15 cellular contexts compared by ENCODE assay signal in genomic region chr14:74786916-74787315, GRCh38.
"Had no signal": no experiment of that assay in that cellular context is flagged by ENCODE, and none has a peak within 500 bp of the region (broad histone marks: within the 10 kb centered on the region; RNA-seq: fewer than 3 reads in every experiment).

No MANE protein-coding gene starts in this region.

- H3K27me3 Mint-ChIP-seq: activated CD4-positive, alpha-beta T cell treated with anti-CD3 and anti-CD28 coated beads, Interleukin-2, amount 10 ng/mL, durations not matched to agents 24 days and 14 days had no signal

- DNase-seq: activated CD4-positive, alpha-beta T cell treated with anti-CD3 and anti-CD28 coated beads, Interleukin-2, amount 10 ng/mL, durations not matched to agents 24 days and 14 days; activated T-cell treated with anti-CD3 and anti-CD28 coated beads for 4 hours; caudate nucleus; cortex of kidney; effector CD8-positive, alpha-beta T cell; hypothalamus; right cardiac atrium; T-helper 9 cell; thyroid gland; WERI-Rb-1 had no signal

- H3K4me2 ChIP-seq: smooth muscle cell had no signal

- H3K4me3 Mint-ChIP-seq: activated CD4-positive, alpha-beta T cell treated with anti-CD3 and anti-CD28 coated beads, Interleukin-2, amount 10 ng/mL, durations not matched to agents 24 days and 14 days; mesothelial cell of epicardium; stimulated activated effector memory CD8-positive, alpha-beta T cell treated with anti-CD3 and anti-CD28 coated beads, Interleukin-12 subunit alpha, Interleukin-12 subunit beta, amount 100 ng/mL, for 72 hours had no signal

- H3K4me3 ChIP-seq: ascending aorta, smooth muscle cell, thyroid gland had no signal

- H3K27ac Mint-ChIP-seq: activated CD4-positive, alpha-beta T cell treated with anti-CD3 and anti-CD28 coated beads, Interleukin-2, amount 10 ng/mL, durations not matched to agents 24 days and 14 days; mesothelial cell of epicardium; stimulated activated effector memory CD8-positive, alpha-beta T cell treated with anti-CD3 and anti-CD28 coated beads, Interleukin-12 subunit alpha, Interleukin-12 subunit beta, amount 100 ng/mL, for 72 hours had no signal

- H3K9me3 Mint-ChIP-seq: activated CD4-positive, alpha-beta T cell treated with anti-CD3 and anti-CD28 coated beads, Interleukin-2, amount 10 ng/mL, durations not matched to agents 24 days and 14 days; activated naive CD4-positive, alpha-beta T cell treated with anti-CD3 and anti-CD28 coated beads, Interleukin-2, amount 50 U/mL, for 72 hours; stimulated activated effector memory CD8-positive, alpha-beta T cell treated with anti-CD3 and anti-CD28 coated beads, Interleukin-12 subunit alpha, Interleukin-12 subunit beta, amount 100 ng/mL, for 72 hours had no signal

- H3K27ac ChIP-seq: ascending aorta, thyroid gland, WERI-Rb-1 had no signal

- ATAC-seq: activated naive CD4-positive, alpha-beta T cell treated with anti-CD3 and anti-CD28 coated beads, Interleukin-2, amount 50 U/mL, for 72 hours; right cardiac atrium; stimulated activated effector memory CD8-positive, alpha-beta T cell treated with anti-CD3 and anti-CD28 coated beads, Interleukin-12 subunit alpha, Interleukin-12 subunit beta, amount 100 ng/mL, for 72 hours had no signal

- H3K4me1 ChIP-seq: ascending aorta, thyroid gland had no signal

- H3K4me1 Mint-ChIP-seq: mesothelial cell of epicardium had no signal

- H3K27me3 ChIP-seq: ascending aorta, thyroid gland had no signal
